Comparison of ENCODE assay signal across 4 cellular contexts in genomic region chr11:55497068-55497467, GRCh38. TPM values are rescaled to one million over a fixed set of nuclear protein-coding genes. Genes with fewer than 3 reads are reported as not detected.
"Had no signal": no experiment of that assay in that cellular context is flagged by ENCODE, and none has a peak within 500 bp of the region (broad histone marks: within the 10 kb centered on the region; RNA-seq: fewer than 3 reads in every experiment).

No MANE protein-coding gene starts in this region.

- ATAC-seq: GM12878 had no signal

- H3K4me3 ChIP-seq: GM12878 had no signal

- DNase-seq: GDM1, GF-D8 had no signal

RNA-seq across cellular contexts. Expression of gene OR4C15, which starts 57.2 kb away (rescaled TPM):
- total RNA-seq: G401, GM12878 had no signal
- polyA plus RNA-seq: GM12878 had no signal
